Comparison of ENCODE assay signal across 1 cellular context in genomic region chr7:137538361-137538762, GRCh38.
TF ChIP-seq lines count a peak whose summit lies in the region.

No MANE protein-coding gene starts in this region.

TF ChIP-seq in SK-N-SH, 30 proteins besides CTCF, POLR2A, EP300 and RAD21 (continued from another document):
- TF ChIP-seq ZBTB33 (IDR thresholded peaks at IDR 0.05; ENCODE audit: borderline replicate concordance, low read depth) (no peak), EZH2phosphoT487 (IDR thresholded peaks at IDR 0.05; ENCODE audit: borderline replicate concordance, low read depth) (no peak), ELF1 (IDR thresholded peaks at IDR 0.05) (no peak), YY1 (IDR thresholded peaks at IDR 0.05; ENCODE audit: low read depth) (peak; percentile 47; the same call in 1 of the 2 replicates), NRF1 (IDR thresholded peaks at IDR 0.05; ENCODE audit: low read depth, low read length) (no peak), CHD2 (IDR thresholded peaks at IDR 0.05; ENCODE audit: low read length, partially characterized antibody) (no peak), FOSL2 (IDR thresholded peaks at IDR 0.05; ENCODE audit: borderline replicate concordance, low read depth) (peak; percentile 82), MXI1 (IDR thresholded peaks at IDR 0.05; ENCODE audit: low read depth, low read length) (no peak), GABPA (IDR thresholded peaks at IDR 0.05; ENCODE audit: low read depth) (no peak), RXRA (IDR thresholded peaks at IDR 0.05; ENCODE audit: borderline replicate concordance, low read depth) (no peak), FOXM1 (IDR thresholded peaks at IDR 0.05; ENCODE audit: low read depth) (peak; percentile 99), JUND (IDR thresholded peaks at IDR 0.05) (peak; percentile 92), TEAD4 (IDR thresholded peaks at IDR 0.05; ENCODE audit: borderline replicate concordance, insufficient read depth) (peak; percentile 82; the same call in 1 of the 2 replicates)
- TF ChIP-seq, protein P1, sequence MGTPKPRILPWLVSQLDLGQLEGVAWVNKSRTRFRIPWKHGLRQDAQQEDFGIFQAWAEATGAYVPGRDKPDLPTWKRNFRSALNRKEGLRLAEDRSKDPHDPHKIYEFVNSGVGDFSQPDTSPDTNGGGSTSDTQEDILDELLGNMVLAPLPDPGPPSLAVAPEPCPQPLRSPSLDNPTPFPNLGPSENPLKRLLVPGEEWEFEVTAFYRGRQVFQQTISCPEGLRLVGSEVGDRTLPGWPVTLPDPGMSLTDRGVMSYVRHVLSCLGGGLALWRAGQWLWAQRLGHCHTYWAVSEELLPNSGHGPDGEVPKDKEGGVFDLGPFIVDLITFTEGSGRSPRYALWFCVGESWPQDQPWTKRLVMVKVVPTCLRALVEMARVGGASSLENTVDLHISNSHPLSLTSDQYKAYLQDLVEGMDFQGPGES (IDR thresholded peaks at IDR 0.05; ENCODE audit: low read depth, low read length): no peak
